16 cellular contexts compared by ENCODE assay signal in the genomic region with DNA sequence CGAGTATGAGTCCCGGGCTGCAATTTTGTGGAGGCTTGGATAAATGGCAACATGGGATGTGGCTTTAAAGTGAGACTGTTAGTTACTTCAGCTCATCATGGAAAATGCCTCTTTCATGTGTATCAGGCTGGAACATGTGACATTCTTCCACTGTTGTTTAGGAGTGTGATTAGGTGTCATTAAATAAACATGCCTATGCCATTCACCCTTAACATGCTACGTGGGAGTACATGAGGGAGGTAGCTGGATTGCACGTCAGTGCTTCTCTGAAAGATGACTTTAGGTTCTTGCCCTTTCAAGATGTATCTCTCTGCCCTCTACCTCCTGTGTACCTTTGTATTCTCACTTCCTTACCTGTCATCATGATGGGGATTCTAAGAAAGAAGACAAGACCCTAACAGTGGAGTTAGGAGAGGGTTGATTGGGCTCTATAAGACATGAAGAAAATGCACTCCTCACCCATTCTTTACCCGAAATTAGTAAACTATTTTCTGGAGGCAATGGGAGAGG. TPM values are rescaled to one million over a fixed set of nuclear protein-coding genes. Genes with fewer than 3 reads are reported as not detected.
DNase-seq lines count a peak whose midpoint lies in the region; ATAC-seq and TF ChIP-seq lines count a peak whose summit lies in the region.
"Had no signal": no experiment of that assay in that cellular context is flagged by ENCODE, and none has a peak within 500 bp of the region (broad histone marks: within the 10 kb centered on the region; RNA-seq: fewer than 3 reads in every experiment).

No MANE protein-coding gene starts in this region.

- peak overlapping the region; percentile 81 for H3K27ac Mint-ChIP-seq in T-helper 2 cell treated with Interferon-gamma antibody and Interleukin-4, amounts not matched to agents 5 μg/mL and 100 μg/mL, for 36 hours
- peak overlapping the region; percentile 77 for H3K27ac Mint-ChIP-seq in CD4-positive, alpha-beta T cell
- H3K27ac Mint-ChIP-seq in activated T-helper 1 cell treated with anti-CD3 and anti-CD28 coated beads, Interleukin-12 subunit alpha, Interleukin-12 subunit beta, Interleukin-2, Interleukin-4 antibody, amounts not matched to agents 30 ng/mL and 10 ng/mL and 1 ng/mL, durations not matched to agents 14 hours and 24 hours and 36 hours, result peak overlapping the region; percentile 35
- H3K27ac Mint-ChIP-seq: CD14-positive monocyte had no signal

- peaks cover 22% of the 10 kb centered on the region for H3K36me3 Mint-ChIP-seq in T-helper 2 cell treated with Interferon-gamma antibody and Interleukin-4, amounts not matched to agents 5 μg/mL and 100 μg/mL, for 36 hours (ENCODE audit: low read depth)
- peaks cover 30% of the 10 kb centered on the region for H3K36me3 Mint-ChIP-seq in CD4-positive, alpha-beta T cell (ENCODE audit: low read depth)
- H3K36me3 Mint-ChIP-seq in activated T-helper 1 cell treated with anti-CD3 and anti-CD28 coated beads, Interleukin-12 subunit alpha, Interleukin-12 subunit beta, Interleukin-2, Interleukin-4 antibody, amounts not matched to agents 30 ng/mL and 10 ng/mL and 1 ng/mL, durations not matched to agents 14 hours and 24 hours and 36 hours (ENCODE audit: low read depth), result peaks cover 14% of the 10 kb centered on the region

- peaks cover 11% of the 10 kb centered on the region for H3K4me1 Mint-ChIP-seq in T-helper 2 cell treated with Interferon-gamma antibody and Interleukin-4, amounts not matched to agents 5 μg/mL and 100 μg/mL, for 36 hours (ENCODE audit: low read depth)
- H3K4me1 Mint-ChIP-seq in CD4-positive, alpha-beta T cell (ENCODE audit: low read depth), result peaks cover 71% of the 10 kb centered on the region
- H3K4me1 Mint-ChIP-seq in activated T-helper 1 cell treated with anti-CD3 and anti-CD28 coated beads, Interleukin-12 subunit alpha, Interleukin-12 subunit beta, Interleukin-2, Interleukin-4 antibody, amounts not matched to agents 30 ng/mL and 10 ng/mL and 1 ng/mL, durations not matched to agents 14 hours and 24 hours and 36 hours (ENCODE audit: low read depth), result peaks cover 38% of the 10 kb centered on the region

- no peaks in the 10 kb centered on the region for H3K9me3 Mint-ChIP-seq in T-helper 2 cell treated with Interferon-gamma antibody and Interleukin-4, amounts not matched to agents 5 μg/mL and 100 μg/mL, for 36 hours
- H3K9me3 Mint-ChIP-seq in CD4-positive, alpha-beta T cell, result no peaks in the 10 kb centered on the region
- H3K9me3 Mint-ChIP-seq in activated T-helper 1 cell treated with anti-CD3 and anti-CD28 coated beads, Interleukin-12 subunit alpha, Interleukin-12 subunit beta, Interleukin-2, Interleukin-4 antibody, amounts not matched to agents 30 ng/mL and 10 ng/mL and 1 ng/mL, durations not matched to agents 14 hours and 24 hours and 36 hours, result no peaks in the 10 kb centered on the region
- H3K9me3 Mint-ChIP-seq: CD14-positive monocyte had no signal

- intact Hi-C loops in CD4-positive, alpha-beta T cell (cut with DNase I, micrococcal nuclease), result loop anchor here in 1 of 2 experiments (2.0 kb wide), 1 partner anchor 20 kb away; no protein-coding TSS in a partner anchor
- intact Hi-C loops in activated T-helper 1 cell treated with anti-CD3 and anti-CD28 coated beads, Interleukin-12 subunit alpha, Interleukin-12 subunit beta, Interleukin-2, Interleukin-4 antibody, amounts not matched to agents 30 ng/mL and 10 ng/mL and 1 ng/mL, durations not matched to agents 14 hours and 24 hours and 36 hours (cut with micrococcal nuclease), result no loop called here

- H3K4me3 Mint-ChIP-seq in T-helper 2 cell treated with Interferon-gamma antibody and Interleukin-4, amounts not matched to agents 5 μg/mL and 100 μg/mL, for 36 hours, result no peak overlapping the region
- no peak overlapping the region for H3K4me3 Mint-ChIP-seq in CD4-positive, alpha-beta T cell
- no peak overlapping the region for H3K4me3 Mint-ChIP-seq in activated T-helper 1 cell treated with anti-CD3 and anti-CD28 coated beads, Interleukin-12 subunit alpha, Interleukin-12 subunit beta, Interleukin-2, Interleukin-4 antibody, amounts not matched to agents 30 ng/mL and 10 ng/mL and 1 ng/mL, durations not matched to agents 14 hours and 24 hours and 36 hours
- H3K4me3 Mint-ChIP-seq: CD14-positive monocyte had no signal

- no peaks in the 10 kb centered on the region for H3K27me3 Mint-ChIP-seq in T-helper 2 cell treated with Interferon-gamma antibody and Interleukin-4, amounts not matched to agents 5 μg/mL and 100 μg/mL, for 36 hours (ENCODE audit: low read depth)
- H3K27me3 Mint-ChIP-seq in CD4-positive, alpha-beta T cell, result no peaks in the 10 kb centered on the region
- H3K27me3 Mint-ChIP-seq in activated T-helper 1 cell treated with anti-CD3 and anti-CD28 coated beads, Interleukin-12 subunit alpha, Interleukin-12 subunit beta, Interleukin-2, Interleukin-4 antibody, amounts not matched to agents 30 ng/mL and 10 ng/mL and 1 ng/mL, durations not matched to agents 14 hours and 24 hours and 36 hours (ENCODE audit: insufficient read depth), result peaks cover 10% of the 10 kb centered on the region

- no peak for TF ChIP-seq CTCF in CD4-positive, alpha-beta T cell (IDR thresholded peaks at IDR 0.05)

- DNase-seq in T-helper 2 cell treated with Interferon-gamma antibody and Interleukin-4, amounts not matched to agents 5 μg/mL and 100 μg/mL, for 36 hours (ENCODE audit: low spot score), result no peak
- DNase-seq in T-helper 2 cell, result no peak
- DNase-seq in CD4-positive, alpha-beta T cell, result no peak
- DNase-seq in activated T-helper 1 cell treated with anti-CD3 and anti-CD28 coated beads, Interleukin-12 subunit alpha, Interleukin-12 subunit beta, Interleukin-2, Interleukin-4 antibody, amounts not matched to agents 30 ng/mL and 10 ng/mL and 1 ng/mL, durations not matched to agents 14 hours and 24 hours and 36 hours (ENCODE audit: low spot score), result no peak
- peak; percentile 22 for DNase-seq in kidney glomerular epithelial cell (lab: John Stamatoyannopoulos, UW)
- no peak for DNase-seq in iPS-NIHi7 (ENCODE audit: extremely low spot score)
- DNase-seq in NCI-H2196 treated with DMSO at 0.1 percent for 48 hours (lab: John Stamatoyannopoulos, UW; ENCODE audit: unreplicated experiment), result no peak
- no peak for DNase-seq in NCI-H1048 (lab: John Stamatoyannopoulos, UW)
- DNase-seq: 8988T, Caco-2, KBM-7, NCI-H1694 treated with DMSO at 0.1 percent for 48 hours, NCI-H510A, NCI-H748 treated with DMSO at 0.1 percent for 48 hours had no signal

- H3K27ac ChIP-seq in CD4-positive, alpha-beta T cell (ENCODE audit: low read depth, low read length), result peak overlapping the region; percentile 14

- ATAC-seq in CD4-positive, alpha-beta T cell (ENCODE audit: poor library complexity), result peak; percentile 14

- H3K27me3 ChIP-seq in CD4-positive, alpha-beta T cell (ENCODE audit: control insufficient read depth, insufficient read depth, low read length), result no peaks in the 10 kb centered on the region

- POLR2A ChIA-PET in CD4-positive, alpha-beta T cell (lab: Charles Lee), result interaction anchor here (1.2 to 1.5 kb wide), 2 partner anchors 8 to 9 kb away, joined by 5 to 20 read pairs; a partner anchor contains a TSS

- no peaks in the 10 kb centered on the region for H3K9me3 ChIP-seq in CD4-positive, alpha-beta T cell (ENCODE audit: control insufficient read depth, low read length)
- H3K9me3 ChIP-seq: Caco-2 had no signal

- CTCF ChIA-PET in CD4-positive, alpha-beta T cell (lab: Charles Lee), result no interaction called here

RNA-seq across cellular contexts. Expression of a gene that starts 8.9 kb away (rescaled TPM):
- 10 to 100 TPM; 26.0 to 30.4 TPM for total RNA-seq in CD4-positive, alpha-beta T cell
- total RNA-seq in activated T-helper 1 cell treated with anti-CD3 and anti-CD28 coated beads, Interleukin-12 subunit alpha, Interleukin-12 subunit beta, Interleukin-2, Interleukin-4 antibody, amounts not matched to agents 30 ng/mL and 10 ng/mL and 1 ng/mL, durations not matched to agents 14 hours and 24 hours and 36 hours, result 6.2 and 6.6 TPM in 2 replicates
- total RNA-seq: OCI-LY7 had no signal
